ENCODE assay signal across 1 cellular context in genomic region chr15:92164327-92165000, GRCh38.
TF ChIP-seq lines count a peak whose summit lies in the region.

No MANE protein-coding gene starts in this region.

TF ChIP-seq in IMR-90, 13 proteins besides CTCF, POLR2A, EP300 and RAD21 (continued from another document):
- no peak for TF ChIP-seq ELK1 (IDR thresholded peaks at IDR 0.05; ENCODE audit: borderline replicate concordance, low read depth, low read length)
- TF ChIP-seq NFE2L2 (IDR thresholded peaks at IDR 0.05; ENCODE audit: low read depth, low read length) = no peak
- TF ChIP-seq, protein P1, sequence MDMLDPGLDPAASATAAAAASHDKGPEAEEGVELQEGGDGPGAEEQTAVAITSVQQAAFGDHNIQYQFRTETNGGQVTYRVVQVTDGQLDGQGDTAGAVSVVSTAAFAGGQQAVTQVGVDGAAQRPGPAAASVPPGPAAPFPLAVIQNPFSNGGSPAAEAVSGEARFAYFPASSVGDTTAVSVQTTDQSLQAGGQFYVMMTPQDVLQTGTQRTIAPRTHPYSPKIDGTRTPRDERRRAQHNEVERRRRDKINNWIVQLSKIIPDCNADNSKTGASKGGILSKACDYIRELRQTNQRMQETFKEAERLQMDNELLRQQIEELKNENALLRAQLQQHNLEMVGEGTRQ (IDR thresholded peaks at IDR 0.05; ENCODE audit: low read depth, low read length) = no peak
- TF ChIP-seq MXI1 (IDR thresholded peaks at IDR 0.05; ENCODE audit: borderline replicate concordance, low read depth, low read length) = no peak
- TF ChIP-seq MAFK (IDR thresholded peaks at IDR 0.05; ENCODE audit: low read depth, low read length) = no peak
- no peak for TF ChIP-seq RFX5 (IDR thresholded peaks at IDR 0.05; ENCODE audit: low read depth, low read length)
- no peak for TF ChIP-seq MAZ (IDR thresholded peaks at IDR 0.05; ENCODE audit: borderline replicate concordance, low read depth, low read length)
- TF ChIP-seq BHLHE40 (IDR thresholded peaks at IDR 0.05; ENCODE audit: low read depth, low read length) = no peak
- no peak for TF ChIP-seq RCOR1 (IDR thresholded peaks at IDR 0.05; ENCODE audit: insufficient replicate concordance, low read length)
